8 cellular contexts compared by ENCODE assay signal in the genomic region with DNA sequence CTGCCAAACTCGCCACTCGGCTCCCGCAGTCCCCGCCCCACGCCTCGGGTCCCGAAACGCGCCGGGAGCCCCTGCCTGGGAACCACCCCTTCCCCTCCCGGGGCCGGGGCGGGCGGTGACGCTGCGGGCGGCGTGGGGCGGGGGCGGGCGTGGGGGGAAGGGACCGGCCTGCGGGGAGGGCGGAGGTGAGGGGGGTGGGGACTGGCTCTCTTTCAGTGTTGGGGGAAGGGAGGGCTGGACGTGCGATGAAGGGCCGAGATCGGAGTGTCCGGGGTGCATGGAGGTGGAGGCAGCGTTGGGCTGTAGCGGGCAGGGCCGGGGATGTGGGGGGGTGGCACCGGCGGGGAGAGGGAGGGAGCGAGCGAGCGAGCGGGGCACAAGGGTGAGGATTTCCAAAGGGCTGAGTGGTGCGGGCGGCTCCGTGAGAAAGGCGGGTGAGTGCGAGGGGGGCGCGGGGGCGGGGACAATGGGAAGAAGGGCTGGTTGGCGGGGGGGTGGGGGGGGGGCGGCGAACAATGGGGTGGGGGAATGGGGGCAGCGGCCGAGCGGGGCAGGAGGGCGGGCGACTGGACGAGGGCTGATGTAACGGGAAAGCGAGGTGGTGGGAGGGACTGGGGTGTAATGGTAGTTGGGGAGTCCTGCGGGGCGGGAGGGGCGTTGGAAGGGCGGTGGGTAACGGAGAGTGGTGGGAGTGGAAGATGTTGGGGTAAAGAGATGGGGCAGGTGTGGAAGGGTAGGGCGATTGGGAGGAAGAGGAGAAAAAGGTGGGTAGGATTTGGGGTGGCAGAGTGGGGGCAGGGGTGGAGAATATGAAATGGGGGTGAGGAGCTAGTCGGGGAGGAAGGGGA. TPM values are rescaled to one million over a fixed set of nuclear protein-coding genes. Genes with fewer than 3 reads are reported as not detected.
DNase-seq lines count a peak whose midpoint lies in the region; ATAC-seq and TF ChIP-seq lines count a peak whose summit lies in the region.

No MANE protein-coding gene starts in this region.

- TF ChIP-seq POLR2A in suprapubic skin (IDR thresholded peaks at IDR 0.05): no peak

- H3K27me3 ChIP-seq in neuron (ENCODE audit: insufficient read depth, low read length) (no peaks in the 10 kb centered on the region), suprapubic skin (no peaks in the 10 kb centered on the region)

- ATAC-seq in HG02763 (IDR thresholded peaks at IDR 0.05; ENCODE audit: unreplicated experiment): peak; percentile 23

- H3K27ac ChIP-seq in suprapubic skin: peak overlapping the region; percentile 90

- H3K4me3 ChIP-seq in fibroblast of the aortic adventitia (ENCODE audit: low read depth, low read length): peak overlapping the region; percentile 83
- peak overlapping the region; percentile 67 for H3K4me3 ChIP-seq in neuron (ENCODE audit: low read length)
- peak overlapping the region; percentile 83 for H3K4me3 ChIP-seq in suprapubic skin

- DNase-seq in NCI-H2171 (lab: John Stamatoyannopoulos, UW) (peak; percentile 34), NCI-H2171 treated with DMSO at 0.1 percent for 48 hours (lab: John Stamatoyannopoulos, UW) (no peak), NCI-H774 (lab: John Stamatoyannopoulos, UW) (peak; percentile 70), fibroblast of the aortic adventitia (ENCODE audit: low read depth) (peak; percentile 66), suprapubic skin (ENCODE audit: low spot score in 2 of 2) (peak; percentile 84 to 91)
- DNase-seq in activated effector memory CD4-positive, alpha-beta T cell treated with Interleukin-2 at 50 U/mL for 16 hours: peak; percentile 35

- no peaks in the 10 kb centered on the region for H3K9me3 ChIP-seq in neuron (ENCODE audit: low read length)
- H3K9me3 ChIP-seq in suprapubic skin: no peaks in the 10 kb centered on the region

- WGBS in suprapubic skin: 2% methylated on average over 40 of the region's 64 CpGs

- TF ChIP-seq CTCF in fibroblast of the aortic adventitia (IDR thresholded peaks at IDR 0.05; ENCODE audit: insufficient read depth, low read length) (no peak), suprapubic skin (IDR thresholded peaks at IDR 0.05) (no peak)

- H3K36me3 ChIP-seq in neuron (ENCODE audit: insufficient read depth, low read length) (no peaks in the 10 kb centered on the region), suprapubic skin (no peaks in the 10 kb centered on the region)

- H3K4me1 ChIP-seq in neuron (ENCODE audit: insufficient read depth, low read length) (peaks cover 11% of the 10 kb centered on the region), suprapubic skin (peaks cover 9% of the 10 kb centered on the region)

- TF ChIP-seq EP300 in suprapubic skin (IDR thresholded peaks at IDR 0.05): no peak

- no peak overlapping the region for H2AFZ ChIP-seq in neuron (ENCODE audit: low read depth, low read length)

RNA-seq across cellular contexts. Expression of a gene that starts 0.6 kb away (rescaled TPM):
- total RNA-seq in fibroblast of the aortic adventitia (ENCODE audit: low replicate concordance) (62.6 and 115 TPM in 2 replicates), suprapubic skin (10 to 100 TPM; 15.4 to 35.6 (median 20.8) TPM)
